ENCODE assay signal across 21 cellular contexts in the genomic region with DNA sequence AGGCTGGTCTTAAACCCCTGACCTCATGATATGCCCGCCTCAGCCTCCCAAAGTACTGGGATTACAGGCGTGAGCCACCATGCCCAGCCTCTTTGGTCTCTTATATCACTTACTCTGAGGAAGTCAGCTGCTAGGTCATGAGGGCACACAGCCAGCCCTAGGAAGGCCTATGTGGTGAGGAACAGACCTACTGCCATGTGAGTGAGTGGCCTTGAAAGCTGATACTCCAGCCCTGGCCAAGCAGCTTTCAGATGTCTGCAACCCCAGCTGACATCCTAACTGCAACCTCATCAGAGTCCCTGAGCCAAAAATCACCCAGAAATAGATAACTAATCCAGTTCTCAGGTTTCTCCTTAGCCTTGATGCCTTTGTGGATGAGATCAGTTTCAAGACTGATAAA.
A peak's percentile ranks its signal among the peaks of the same experiment; 100 is the strongest.
DNase-seq lines count a peak whose midpoint lies in the region; ATAC-seq, FAIRE-seq and TF ChIP-seq lines count a peak whose summit lies in the region.
"Had no signal": no experiment of that assay in that cellular context is flagged by ENCODE, and none has a peak within 500 bp of the region (broad histone marks: within the 10 kb centered on the region; RNA-seq: fewer than 3 reads in every experiment).

No MANE protein-coding gene starts in this region.

- H3K9ac ChIP-seq in HepG2 (ENCODE audit: insufficient read depth, low read depth, low read length) = no peak overlapping the region

- no peaks in the 10 kb centered on the region for H3K79me2 ChIP-seq in HepG2 (ENCODE audit: insufficient read depth, low read length)

- no peaks in the 10 kb centered on the region for H3K4me1 ChIP-seq in HepG2 (ENCODE audit: insufficient read depth, low read length)
- H3K4me1 ChIP-seq: A549 had no signal

- 14% methylated on average over 2 of the region's 2 CpGs for WGBS in HepG2 (ENCODE audit: low lambda C conversion rate)

- POLR2A ChIA-PET in HepG2 (lab: Yijun Ruan, JAX) = no interaction called here

- ATAC-seq in HepG2 = no peak
- ATAC-seq: A549, HCT116 had no signal

- TF ChIP-seq CTCF in HepG2 (CRISPR knock-in tag; IDR thresholded peaks at IDR 0.05) = no peak

- H3K27me3 ChIP-seq in HepG2 (ENCODE audit: control insufficient read depth in 1 of 2, insufficient read depth in 2 of 2, low read length in 2 of 2) = no peaks in the 10 kb centered on the region

- no peak overlapping the region for H3K4me2 ChIP-seq in HepG2 (ENCODE audit: low read depth, low read length)
- H3K4me2 ChIP-seq: A549 had no signal

- no peak overlapping the region for H3K27ac ChIP-seq in HepG2 (ENCODE audit: extremely low read length, insufficient read depth, low read length)
- H3K27ac ChIP-seq: 22Rv1, A549, C4-2B had no signal

- no peak for FAIRE-seq in HepG2 (lab: Jason Lieb, UNC)
- FAIRE-seq: A549, GM12892, GM18507 had no signal

- no peak for TF ChIP-seq RAD21 in HepG2 (CRISPR knock-in tag; IDR thresholded peaks at IDR 0.05)

- no peaks in the 10 kb centered on the region for H4K20me1 ChIP-seq in HepG2 (ENCODE audit: insufficient read depth, low read length)

- peak; percentile 0 for DNase-seq in NCI-H1092 treated with DMSO at 0.1 percent for 48 hours (lab: John Stamatoyannopoulos, UW)
- no peak for DNase-seq in NCI-H1092 (lab: John Stamatoyannopoulos, UW)
- DNase-seq in MV-4-11 (lab: John Stamatoyannopoulos, UW) = peak; percentile 9
- DNase-seq in left kidney (ENCODE audit: low read depth, low spot score) = peak; percentile 50
- DNase-seq in NCI-H2227 treated with DMSO at 0.1 percent for 48 hours (lab: John Stamatoyannopoulos, UW) = no peak
- no peak for DNase-seq in NCI-H146 treated with DMSO at 0.1 percent for 48 hours (lab: John Stamatoyannopoulos, UW; ENCODE audit: unreplicated experiment)
- DNase-seq in HepG2 (ENCODE audit: low spot score) = no peak
- DNase-seq: AML-193; CD4-positive, alpha-beta memory T cell; DMS153; DMS79; GDM1; GOT3; H7; HFFc6 had no signal

- in situ Hi-C loops in HepG2 (cut with HindIII; ENCODE audit: extremely low pct_ligation_motif_present, low pct_unique_long_range_greater_than_20kb) = no loop called here

- no peak for TF ChIP-seq POLR2A in HepG2 (IDR thresholded peaks at IDR 0.05; ENCODE audit: insufficient read depth in 1 of 2, low read depth in 2 of 2, low read length in 2 of 2)

- CTCF ChIA-PET in HepG2 (lab: Yijun Ruan, JAX; ENCODE audit: low intra/inter-chr PET ratio, low total read pairs) = no interaction called here

- H3K4me3 ChIP-seq in HepG2 (replicated peaks in 1 of 3; ENCODE audit: insufficient read depth in 1 of 3, low read depth in 2 of 3, low read length in 3 of 3) = no peak overlapping the region
- H3K4me3 ChIP-seq: A549 had no signal

- no peaks in the 10 kb centered on the region for H3K9me3 ChIP-seq in HepG2 (ENCODE audit: low read length)
- H3K9me3 ChIP-seq: A549 had no signal

- intact Hi-C loops in HepG2 (cut with micrococcal nuclease; ENCODE audit: unreplicated experiment) = no loop called here

- BruUV-seq in HepG2 (replicated peaks; lab: Mats Ljungman, UMichigan) = no TSS peak

- H3K36me3 ChIP-seq in HepG2 (replicated peaks in 1 of 2; ENCODE audit: control insufficient read depth in 1 of 2, insufficient read depth in 2 of 2, low read length in 2 of 2) = no peaks in the 10 kb centered on the region

- TF ChIP-seq EP300 in HepG2 (IDR thresholded peaks at IDR 0.05; ENCODE audit: low read depth in 2 of 2, low read length in 2 of 2) = no peak
- no peak for TF ChIP-seq EP300 in HepG2 (CRISPR knock-in tag; IDR thresholded peaks at IDR 0.05; ENCODE audit: borderline replicate concordance)

- H2AFZ ChIP-seq in HepG2 (ENCODE audit: low read length) = no peak overlapping the region

TF ChIP-seq in HepG2, 621 proteins besides CTCF, POLR2A, EP300 and RAD21:
- no peak for TF ChIP-seq ZSCAN5A (CRISPR knock-in tag; IDR thresholded peaks at IDR 0.05; ENCODE audit: borderline replicate concordance)
- no peak for TF ChIP-seq ZNF556 (CRISPR knock-in tag; IDR thresholded peaks at IDR 0.05; ENCODE audit: borderline replicate concordance)
- TF ChIP-seq ZNF839 (CRISPR knock-in tag; IDR thresholded peaks at IDR 0.05; ENCODE audit: borderline replicate concordance) = no peak
- TF ChIP-seq ZNF292 (CRISPR knock-in tag; IDR thresholded peaks at IDR 0.05; ENCODE audit: borderline replicate concordance, low read depth) = no peak
- no peak for TF ChIP-seq ARID5B (CRISPR knock-in tag; IDR thresholded peaks at IDR 0.05)
- TF ChIP-seq ZNF709 (CRISPR knock-in tag; IDR thresholded peaks at IDR 0.05) = no peak
- no peak for TF ChIP-seq RORA (CRISPR knock-in tag; IDR thresholded peaks at IDR 0.05)
- TF ChIP-seq, protein P1, sequence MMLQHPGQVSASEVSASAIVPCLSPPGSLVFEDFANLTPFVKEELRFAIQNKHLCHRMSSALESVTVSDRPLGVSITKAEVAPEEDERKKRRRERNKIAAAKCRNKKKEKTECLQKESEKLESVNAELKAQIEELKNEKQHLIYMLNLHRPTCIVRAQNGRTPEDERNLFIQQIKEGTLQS (CRISPR knock-in tag; IDR thresholded peaks at IDR 0.05) = no peak
- no peak for TF ChIP-seq FOSL2 (CRISPR knock-in tag; IDR thresholded peaks at IDR 0.05)
- no peak for TF ChIP-seq CREBL2 (CRISPR knock-in tag; IDR thresholded peaks at IDR 0.05; ENCODE audit: borderline replicate concordance)
- no peak for TF ChIP-seq SAFB2 (CRISPR knock-in tag; IDR thresholded peaks at IDR 0.05; ENCODE audit: borderline replicate concordance, low read depth)
- TF ChIP-seq MAZ (IDR thresholded peaks at IDR 0.05; ENCODE audit: borderline replicate concordance, low read depth, low read length) = no peak
- no peak for TF ChIP-seq MAZ (CRISPR knock-in tag; IDR thresholded peaks at IDR 0.05; ENCODE audit: low read depth)
- TF ChIP-seq ONECUT2 (CRISPR knock-in tag; IDR thresholded peaks at IDR 0.05) = no peak

Comparison
In these comparisons a context has a peak if more than half of its experiments do, and no peak if none do; other contexts are left out.
1. DNase-seq: peak in NCI-H1092 treated with DMSO at 0.1 percent for 48 hours (single experiment), MV-4-11 (single experiment) and left kidney (single experiment); none in NCI-H1092 (single experiment), NCI-H2227 treated with DMSO at 0.1 percent for 48 hours (single experiment), NCI-H146 treated with DMSO at 0.1 percent for 48 hours (single experiment) and HepG2 (single experiment).